16 cellular contexts compared by ENCODE assay signal in the genomic region with DNA sequence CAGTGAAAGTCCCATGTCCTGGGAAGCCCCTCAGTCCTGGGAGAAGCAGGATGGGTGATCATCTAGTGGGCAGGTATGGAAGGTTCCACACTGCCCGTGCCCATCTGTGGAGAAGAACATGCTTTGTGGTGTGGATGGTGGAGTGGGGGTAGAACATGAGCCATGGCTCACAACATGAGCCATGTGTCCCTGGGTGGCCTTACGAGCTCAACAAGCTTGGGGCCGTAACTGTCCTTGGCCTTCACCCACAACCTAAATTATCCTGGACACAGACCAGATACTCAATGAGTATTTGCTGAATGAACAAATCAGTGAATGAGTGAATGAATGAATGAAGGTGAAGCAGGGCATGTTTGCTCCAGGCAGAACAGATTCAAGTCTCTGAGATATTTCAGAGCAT. TPM values are rescaled to one million over a fixed set of nuclear protein-coding genes. Genes with fewer than 3 reads are reported as not detected.
DNase-seq lines count a peak whose midpoint lies in the region; ATAC-seq and TF ChIP-seq lines count a peak whose summit lies in the region.
"Had no signal": no experiment of that assay in that cellular context is flagged by ENCODE, and none has a peak within 500 bp of the region (broad histone marks: within the 10 kb centered on the region; RNA-seq: fewer than 3 reads in every experiment).

No MANE protein-coding gene starts in this region.

- no peaks in the 10 kb centered on the region for H3K27me3 ChIP-seq in DND-41 (ENCODE audit: insufficient read depth, low read length, poor library complexity)

- ATAC-seq in DND-41 (ENCODE audit: insufficient read depth, low read depth), result no peak
- no peak for ATAC-seq in central memory CD8-positive, alpha-beta T cell (replicated peaks; ENCODE audit: extremely low read depth, poor library complexity, severe bottlenecking)
- ATAC-seq in GM19351 (IDR thresholded peaks at IDR 0.05; ENCODE audit: unreplicated experiment), result no peak
- ATAC-seq in HG03045 (IDR thresholded peaks at IDR 0.05; ENCODE audit: unreplicated experiment), result no peak
- ATAC-seq: psoas muscle had no signal

- H3K27me3 Mint-ChIP-seq in central memory CD8-positive, alpha-beta T cell, result no peaks in the 10 kb centered on the region

- no peaks in the 10 kb centered on the region for H3K79me2 ChIP-seq in DND-41 (ENCODE audit: insufficient read depth, low read length)

- no peak overlapping the region for H3K9ac ChIP-seq in DND-41 (ENCODE audit: low read depth, low read length)

- H3K36me3 ChIP-seq in DND-41 (ENCODE audit: insufficient read depth, low read length), result no peaks in the 10 kb centered on the region

- H3K4me3 ChIP-seq in DND-41 (ENCODE audit: low read depth in 1 of 2, low read length in 2 of 2), result no peak overlapping the region
- H3K4me3 ChIP-seq: psoas muscle had no signal

- no peak overlapping the region for H3K27ac Mint-ChIP-seq in central memory CD8-positive, alpha-beta T cell (ENCODE audit: low read depth)
- H3K27ac Mint-ChIP-seq: memory B cell had no signal

- H3K4me2 ChIP-seq in DND-41 (ENCODE audit: insufficient read depth, low read length), result no peak overlapping the region

- no peaks in the 10 kb centered on the region for H3K9me3 Mint-ChIP-seq in central memory CD8-positive, alpha-beta T cell
- H3K9me3 Mint-ChIP-seq: memory B cell had no signal

- peak overlapping the region; percentile 49 for H3K4me3 Mint-ChIP-seq in central memory CD8-positive, alpha-beta T cell
- H3K4me3 Mint-ChIP-seq: memory B cell had no signal

- no peak for TF ChIP-seq CTCF in DND-41 (IDR thresholded peaks at IDR 0.05; ENCODE audit: borderline replicate concordance, extremely low read depth, low read length, poor library complexity, severe bottlenecking)

- peaks cover 7% of the 10 kb centered on the region for H3K36me3 Mint-ChIP-seq in central memory CD8-positive, alpha-beta T cell (ENCODE audit: insufficient read depth)
- H3K36me3 Mint-ChIP-seq: memory B cell had no signal

- DNase-seq in DND-41 (peak; percentile 12), M059J (ENCODE audit: low read depth) (peak; percentile 36), left kidney (ENCODE audit: low read depth, low spot score) (peak; percentile 55)
- no peak for DNase-seq in central memory CD8-positive, alpha-beta T cell (ENCODE audit: low spot score in 2 of 2)
- DNase-seq in stimulated activated CD4-positive, alpha-beta T cell treated with anti-CD3 and anti-CD28 coated beads, Interleukin-2, amount 100 ng/mL, for 24 hours, result no peak
- DNase-seq: activated CD4-positive, CD25-positive, alpha-beta regulatory T cell; activated effector memory CD4-positive, alpha-beta T cell treated with anti-CD3 and anti-CD28 coated beads, Interleukin-2, amount 50 U/mL, for 16 hours; Calu3; KG1; NCI-H1092 treated with DMSO at 0.1 percent for 48 hours; NCI-H226; psoas muscle; SHP77 had no signal

- H2AFZ ChIP-seq in DND-41 (ENCODE audit: low read depth, low read length), result no peak overlapping the region

- H3K27ac ChIP-seq in DND-41 (ENCODE audit: low read length), result no peak overlapping the region
- H3K27ac ChIP-seq: psoas muscle had no signal

- H4K20me1 ChIP-seq in DND-41 (ENCODE audit: insufficient read depth, low read length), result peaks cover 3% of the 10 kb centered on the region; the same call in 1 of the 2 replicates

- peaks cover 13% of the 10 kb centered on the region for H3K9me3 ChIP-seq in DND-41 (ENCODE audit: insufficient read depth, low read length, severe bottlenecking)
- H3K9me3 ChIP-seq: psoas muscle had no signal

- peaks cover 32% of the 10 kb centered on the region for H3K4me1 Mint-ChIP-seq in central memory CD8-positive, alpha-beta T cell
- H3K4me1 Mint-ChIP-seq: memory B cell had no signal

- H3K4me1 ChIP-seq in DND-41 (ENCODE audit: insufficient read depth, low read length), result no peaks in the 10 kb centered on the region
- H3K4me1 ChIP-seq: psoas muscle had no signal

RNA-seq across cellular contexts. Expression of a gene that starts 13.5 kb away (rescaled TPM):
- total RNA-seq in M059J (2014; rRNA removed; shearing (Covaris generic)), result not detected in 2 replicates

RNA-seq across cellular contexts. Expression of a gene that starts 24.3 kb away (rescaled TPM):
- total RNA-seq in M059J (2014; rRNA removed; shearing (Covaris generic)), result 2.4 and 2.8 TPM in 2 replicates

Comparison
In these comparisons a context has a peak if more than half of its experiments do, and no peak if none do; other contexts are left out.
1. DNase-seq: peak in DND-41 (single experiment), M059J (single experiment) and left kidney (single experiment); none in central memory CD8-positive, alpha-beta T cell (0 of 2) and stimulated activated CD4-positive, alpha-beta T cell treated with anti-CD3 and anti-CD28 coated beads, Interleukin-2, amount 100 ng/mL, for 24 hours (0 of 2).